In the genomic region with DNA sequence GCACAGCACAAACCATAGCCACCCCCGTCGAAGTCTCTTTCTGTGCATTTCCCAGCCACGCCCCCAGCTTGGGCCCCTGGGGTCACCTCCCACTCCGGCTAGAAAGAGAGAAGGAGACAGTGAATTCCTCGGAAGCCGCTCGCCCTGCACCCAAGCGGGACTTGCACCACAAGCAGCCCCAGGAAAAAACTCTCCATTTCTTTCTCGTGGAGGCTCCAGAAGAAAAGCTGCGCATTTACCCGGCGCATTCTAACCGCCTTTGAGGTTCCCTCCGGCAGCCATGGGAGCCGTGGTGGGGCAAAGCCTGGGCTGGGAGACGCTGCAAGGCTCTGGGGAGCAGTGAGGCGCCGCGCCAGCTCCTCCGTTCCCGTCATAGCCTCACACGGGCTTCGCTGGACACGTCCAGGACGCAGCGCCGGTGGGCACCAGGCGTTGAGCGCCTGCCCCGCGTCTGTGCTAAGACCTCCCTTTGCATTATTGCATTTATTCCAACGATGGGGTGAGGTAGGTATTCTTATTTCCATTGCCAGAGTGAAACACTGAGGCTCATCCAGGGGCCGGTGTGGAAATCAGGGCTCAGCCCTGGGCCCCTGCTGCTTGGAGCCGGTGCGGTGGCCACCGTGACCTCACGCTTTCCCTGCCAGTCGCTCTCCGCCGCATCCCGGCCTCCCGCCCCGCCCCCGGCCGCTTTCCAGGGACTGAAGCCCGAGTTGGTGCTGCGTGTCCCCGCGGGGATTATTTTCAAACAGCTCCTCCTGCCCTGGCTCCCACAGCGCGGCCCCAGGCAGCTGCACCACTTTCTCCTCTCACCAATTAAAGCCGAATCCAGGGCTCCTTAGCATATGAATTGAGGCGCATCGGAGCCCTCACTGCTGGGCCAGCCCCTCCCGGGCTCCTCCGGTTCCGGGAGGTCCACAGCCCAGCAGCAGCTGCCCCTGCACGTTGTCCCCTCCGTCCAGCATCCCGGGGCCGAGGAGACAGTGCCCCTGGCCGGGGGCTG, we compare ENCODE assay signal across 1 cellular context.
A peak's percentile ranks its signal among the peaks of the same experiment; 100 is the strongest.
TF ChIP-seq lines count a peak whose summit lies in the region.

No MANE protein-coding gene starts in this region.

TF ChIP-seq in HepG2, 621 proteins besides CTCF, POLR2A, EP300 and RAD21 (continued from another document and continues in another):
- TF ChIP-seq, protein P1, sequence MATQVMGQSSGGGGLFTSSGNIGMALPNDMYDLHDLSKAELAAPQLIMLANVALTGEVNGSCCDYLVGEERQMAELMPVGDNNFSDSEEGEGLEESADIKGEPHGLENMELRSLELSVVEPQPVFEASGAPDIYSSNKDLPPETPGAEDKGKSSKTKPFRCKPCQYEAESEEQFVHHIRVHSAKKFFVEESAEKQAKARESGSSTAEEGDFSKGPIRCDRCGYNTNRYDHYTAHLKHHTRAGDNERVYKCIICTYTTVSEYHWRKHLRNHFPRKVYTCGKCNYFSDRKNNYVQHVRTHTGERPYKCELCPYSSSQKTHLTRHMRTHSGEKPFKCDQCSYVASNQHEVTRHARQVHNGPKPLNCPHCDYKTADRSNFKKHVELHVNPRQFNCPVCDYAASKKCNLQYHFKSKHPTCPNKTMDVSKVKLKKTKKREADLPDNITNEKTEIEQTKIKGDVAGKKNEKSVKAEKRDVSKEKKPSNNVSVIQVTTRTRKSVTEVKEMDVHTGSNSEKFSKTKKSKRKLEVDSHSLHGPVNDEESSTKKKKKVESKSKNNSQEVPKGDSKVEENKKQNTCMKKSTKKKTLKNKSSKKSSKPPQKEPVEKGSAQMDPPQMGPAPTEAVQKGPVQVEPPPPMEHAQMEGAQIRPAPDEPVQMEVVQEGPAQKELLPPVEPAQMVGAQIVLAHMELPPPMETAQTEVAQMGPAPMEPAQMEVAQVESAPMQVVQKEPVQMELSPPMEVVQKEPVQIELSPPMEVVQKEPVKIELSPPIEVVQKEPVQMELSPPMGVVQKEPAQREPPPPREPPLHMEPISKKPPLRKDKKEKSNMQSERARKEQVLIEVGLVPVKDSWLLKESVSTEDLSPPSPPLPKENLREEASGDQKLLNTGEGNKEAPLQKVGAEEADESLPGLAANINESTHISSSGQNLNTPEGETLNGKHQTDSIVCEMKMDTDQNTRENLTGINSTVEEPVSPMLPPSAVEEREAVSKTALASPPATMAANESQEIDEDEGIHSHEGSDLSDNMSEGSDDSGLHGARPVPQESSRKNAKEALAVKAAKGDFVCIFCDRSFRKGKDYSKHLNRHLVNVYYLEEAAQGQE (IDR thresholded peaks at IDR 0.05; ENCODE audit: borderline replicate concordance in 1 of 2, low read depth in 1 of 2, low read length in 2 of 2): no peak
- TF ChIP-seq KLF15 (CRISPR knock-in tag; IDR thresholded peaks at IDR 0.05; ENCODE audit: borderline replicate concordance) (no peak), RBFOX2 (IDR thresholded peaks at IDR 0.05; ENCODE audit: low read depth, low read length) (peak; percentile 68), ZNF335 (CRISPR knock-in tag; IDR thresholded peaks at IDR 0.05) (0 out of 2 replicates have a peak, but pooled peaks have one; percentile 20), MYNN (CRISPR knock-in tag; IDR thresholded peaks at IDR 0.05; ENCODE audit: low read depth) (0 out of 2 replicates have a peak, but pooled peaks have one; percentile 64), MEIS2 (CRISPR knock-in tag; IDR thresholded peaks at IDR 0.05) (0 out of 2 replicates have a peak, but pooled peaks have one; percentile 6), ZBTB20 (CRISPR knock-in tag; IDR thresholded peaks at IDR 0.05; ENCODE audit: borderline replicate concordance, low read depth) (0 out of 2 replicates have a peak, but pooled peaks have one; percentile 27), ZFX (CRISPR knock-in tag; IDR thresholded peaks at IDR 0.05; ENCODE audit: low read depth) (0 out of 2 replicates have a peak, but pooled peaks have one; percentile 21), ZNF543 (CRISPR knock-in tag; IDR thresholded peaks at IDR 0.05) (no peak), SATB2 (CRISPR knock-in tag; IDR thresholded peaks at IDR 0.05) (no peak), CCDC6 (CRISPR knock-in tag; IDR thresholded peaks at IDR 0.05) (no peak), RXRB (CRISPR knock-in tag; IDR thresholded peaks at IDR 0.05; ENCODE audit: borderline replicate concordance) (0 out of 2 replicates have a peak, but pooled peaks have one; percentile 19), ZNF879 (CRISPR knock-in tag; IDR thresholded peaks at IDR 0.05) (no peak), ZNF703 (CRISPR knock-in tag; IDR thresholded peaks at IDR 0.05; ENCODE audit: borderline replicate concordance) (no peak), SP5 (CRISPR knock-in tag; IDR thresholded peaks at IDR 0.05; ENCODE audit: borderline replicate concordance, low read depth) (peak; percentile 59; the same call in 1 of the 2 replicates), EED (CRISPR knock-in tag; IDR thresholded peaks at IDR 0.05) (no peak), IRF2 (CRISPR knock-in tag; IDR thresholded peaks at IDR 0.05) (no peak), ZNF431 (CRISPR knock-in tag; IDR thresholded peaks at IDR 0.05; ENCODE audit: borderline replicate concordance, low read depth) (no peak), FOXP1 (IDR thresholded peaks at IDR 0.05) (no peak), FOXP1 (CRISPR knock-in tag; IDR thresholded peaks at IDR 0.05) (no peak), ZNF577 (CRISPR knock-in tag; IDR thresholded peaks at IDR 0.05; ENCODE audit: borderline replicate concordance, low read depth) (no peak), SPEN (CRISPR knock-in tag; IDR thresholded peaks at IDR 0.05; ENCODE audit: low read depth) (peak; percentile 23; the same call in 1 of the 2 replicates), NR2F6 (IDR thresholded peaks at IDR 0.05) (peak; percentile 46), NR2F6 (CRISPR knock-in tag; IDR thresholded peaks at IDR 0.05) (peak; percentile 20; the same call in 1 of the 2 replicates)
- TF ChIP-seq, protein P2, sequence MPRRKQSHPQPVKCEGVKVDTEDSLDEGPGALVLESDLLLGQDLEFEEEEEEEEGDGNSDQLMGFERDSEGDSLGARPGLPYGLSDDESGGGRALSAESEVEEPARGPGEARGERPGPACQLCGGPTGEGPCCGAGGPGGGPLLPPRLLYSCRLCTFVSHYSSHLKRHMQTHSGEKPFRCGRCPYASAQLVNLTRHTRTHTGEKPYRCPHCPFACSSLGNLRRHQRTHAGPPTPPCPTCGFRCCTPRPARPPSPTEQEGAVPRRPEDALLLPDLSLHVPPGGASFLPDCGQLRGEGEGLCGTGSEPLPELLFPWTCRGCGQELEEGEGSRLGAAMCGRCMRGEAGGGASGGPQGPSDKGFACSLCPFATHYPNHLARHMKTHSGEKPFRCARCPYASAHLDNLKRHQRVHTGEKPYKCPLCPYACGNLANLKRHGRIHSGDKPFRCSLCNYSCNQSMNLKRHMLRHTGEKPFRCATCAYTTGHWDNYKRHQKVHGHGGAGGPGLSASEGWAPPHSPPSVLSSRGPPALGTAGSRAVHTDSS (CRISPR knock-in tag; conservative IDR thresholded peaks at IDR 0.05): no peak
- TF ChIP-seq, protein P3, sequence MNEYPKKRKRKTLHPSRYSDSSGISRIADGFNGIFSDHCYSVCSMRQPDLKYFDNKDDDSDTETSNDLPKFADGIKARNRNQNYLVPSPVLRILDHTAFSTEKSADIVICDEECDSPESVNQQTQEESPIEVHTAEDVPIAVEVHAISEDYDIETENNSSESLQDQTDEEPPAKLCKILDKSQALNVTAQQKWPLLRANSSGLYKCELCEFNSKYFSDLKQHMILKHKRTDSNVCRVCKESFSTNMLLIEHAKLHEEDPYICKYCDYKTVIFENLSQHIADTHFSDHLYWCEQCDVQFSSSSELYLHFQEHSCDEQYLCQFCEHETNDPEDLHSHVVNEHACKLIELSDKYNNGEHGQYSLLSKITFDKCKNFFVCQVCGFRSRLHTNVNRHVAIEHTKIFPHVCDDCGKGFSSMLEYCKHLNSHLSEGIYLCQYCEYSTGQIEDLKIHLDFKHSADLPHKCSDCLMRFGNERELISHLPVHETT (CRISPR knock-in tag; conservative IDR thresholded peaks at IDR 0.05): 0 out of 2 replicates have a peak, but pooled peaks have one; percentile 47
- TF ChIP-seq, protein P4, sequence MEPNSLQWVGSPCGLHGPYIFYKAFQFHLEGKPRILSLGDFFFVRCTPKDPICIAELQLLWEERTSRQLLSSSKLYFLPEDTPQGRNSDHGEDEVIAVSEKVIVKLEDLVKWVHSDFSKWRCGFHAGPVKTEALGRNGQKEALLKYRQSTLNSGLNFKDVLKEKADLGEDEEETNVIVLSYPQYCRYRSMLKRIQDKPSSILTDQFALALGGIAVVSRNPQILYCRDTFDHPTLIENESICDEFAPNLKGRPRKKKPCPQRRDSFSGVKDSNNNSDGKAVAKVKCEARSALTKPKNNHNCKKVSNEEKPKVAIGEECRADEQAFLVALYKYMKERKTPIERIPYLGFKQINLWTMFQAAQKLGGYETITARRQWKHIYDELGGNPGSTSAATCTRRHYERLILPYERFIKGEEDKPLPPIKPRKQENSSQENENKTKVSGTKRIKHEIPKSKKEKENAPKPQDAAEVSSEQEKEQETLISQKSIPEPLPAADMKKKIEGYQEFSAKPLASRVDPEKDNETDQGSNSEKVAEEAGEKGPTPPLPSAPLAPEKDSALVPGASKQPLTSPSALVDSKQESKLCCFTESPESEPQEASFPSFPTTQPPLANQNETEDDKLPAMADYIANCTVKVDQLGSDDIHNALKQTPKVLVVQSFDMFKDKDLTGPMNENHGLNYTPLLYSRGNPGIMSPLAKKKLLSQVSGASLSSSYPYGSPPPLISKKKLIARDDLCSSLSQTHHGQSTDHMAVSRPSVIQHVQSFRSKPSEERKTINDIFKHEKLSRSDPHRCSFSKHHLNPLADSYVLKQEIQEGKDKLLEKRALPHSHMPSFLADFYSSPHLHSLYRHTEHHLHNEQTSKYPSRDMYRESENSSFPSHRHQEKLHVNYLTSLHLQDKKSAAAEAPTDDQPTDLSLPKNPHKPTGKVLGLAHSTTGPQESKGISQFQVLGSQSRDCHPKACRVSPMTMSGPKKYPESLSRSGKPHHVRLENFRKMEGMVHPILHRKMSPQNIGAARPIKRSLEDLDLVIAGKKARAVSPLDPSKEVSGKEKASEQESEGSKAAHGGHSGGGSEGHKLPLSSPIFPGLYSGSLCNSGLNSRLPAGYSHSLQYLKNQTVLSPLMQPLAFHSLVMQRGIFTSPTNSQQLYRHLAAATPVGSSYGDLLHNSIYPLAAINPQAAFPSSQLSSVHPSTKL (CRISPR knock-in tag; IDR thresholded peaks at IDR 0.05): no peak; the same call in none of the 2 replicates
- TF ChIP-seq, protein P5, sequence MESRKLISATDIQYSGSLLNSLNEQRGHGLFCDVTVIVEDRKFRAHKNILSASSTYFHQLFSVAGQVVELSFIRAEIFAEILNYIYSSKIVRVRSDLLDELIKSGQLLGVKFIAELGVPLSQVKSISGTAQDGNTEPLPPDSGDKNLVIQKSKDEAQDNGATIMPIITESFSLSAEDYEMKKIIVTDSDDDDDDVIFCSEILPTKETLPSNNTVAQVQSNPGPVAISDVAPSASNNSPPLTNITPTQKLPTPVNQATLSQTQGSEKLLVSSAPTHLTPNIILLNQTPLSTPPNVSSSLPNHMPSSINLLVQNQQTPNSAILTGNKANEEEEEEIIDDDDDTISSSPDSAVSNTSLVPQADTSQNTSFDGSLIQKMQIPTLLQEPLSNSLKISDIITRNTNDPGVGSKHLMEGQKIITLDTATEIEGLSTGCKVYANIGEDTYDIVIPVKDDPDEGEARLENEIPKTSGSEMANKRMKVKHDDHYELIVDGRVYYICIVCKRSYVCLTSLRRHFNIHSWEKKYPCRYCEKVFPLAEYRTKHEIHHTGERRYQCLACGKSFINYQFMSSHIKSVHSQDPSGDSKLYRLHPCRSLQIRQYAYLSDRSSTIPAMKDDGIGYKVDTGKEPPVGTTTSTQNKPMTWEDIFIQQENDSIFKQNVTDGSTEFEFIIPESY (CRISPR knock-in tag; IDR thresholded peaks at IDR 0.05): no peak
- TF ChIP-seq, protein P6, sequence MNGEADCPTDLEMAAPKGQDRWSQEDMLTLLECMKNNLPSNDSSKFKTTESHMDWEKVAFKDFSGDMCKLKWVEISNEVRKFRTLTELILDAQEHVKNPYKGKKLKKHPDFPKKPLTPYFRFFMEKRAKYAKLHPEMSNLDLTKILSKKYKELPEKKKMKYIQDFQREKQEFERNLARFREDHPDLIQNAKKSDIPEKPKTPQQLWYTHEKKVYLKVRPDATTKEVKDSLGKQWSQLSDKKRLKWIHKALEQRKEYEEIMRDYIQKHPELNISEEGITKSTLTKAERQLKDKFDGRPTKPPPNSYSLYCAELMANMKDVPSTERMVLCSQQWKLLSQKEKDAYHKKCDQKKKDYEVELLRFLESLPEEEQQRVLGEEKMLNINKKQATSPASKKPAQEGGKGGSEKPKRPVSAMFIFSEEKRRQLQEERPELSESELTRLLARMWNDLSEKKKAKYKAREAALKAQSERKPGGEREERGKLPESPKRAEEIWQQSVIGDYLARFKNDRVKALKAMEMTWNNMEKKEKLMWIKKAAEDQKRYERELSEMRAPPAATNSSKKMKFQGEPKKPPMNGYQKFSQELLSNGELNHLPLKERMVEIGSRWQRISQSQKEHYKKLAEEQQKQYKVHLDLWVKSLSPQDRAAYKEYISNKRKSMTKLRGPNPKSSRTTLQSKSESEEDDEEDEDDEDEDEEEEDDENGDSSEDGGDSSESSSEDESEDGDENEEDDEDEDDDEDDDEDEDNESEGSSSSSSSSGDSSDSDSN (CRISPR knock-in tag; IDR thresholded peaks at IDR 0.05): peak; percentile 38; the same call in 1 of the 2 replicates
- TF ChIP-seq, protein P7, sequence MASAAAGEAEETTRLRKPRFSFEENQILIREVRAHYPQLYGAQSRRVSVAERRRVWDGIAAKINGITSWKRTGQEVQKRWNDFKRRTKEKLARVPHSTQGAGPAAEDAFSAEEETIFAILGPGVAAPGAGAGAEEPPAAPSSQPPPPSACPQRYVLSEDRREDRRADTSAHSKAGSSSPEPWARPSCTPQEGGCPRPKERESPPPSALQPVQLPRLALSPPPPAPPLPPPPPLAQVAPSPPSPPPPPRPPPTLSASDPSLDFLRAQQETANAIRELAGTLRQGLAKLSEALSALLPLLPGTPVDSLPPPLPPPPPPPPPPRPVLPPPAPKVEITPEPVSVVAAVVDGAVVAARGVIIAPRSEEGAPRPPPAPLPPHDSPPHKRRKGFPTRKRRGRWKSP (CRISPR knock-in tag; IDR thresholded peaks at IDR 0.05): no peak
- TF ChIP-seq, protein P8, sequence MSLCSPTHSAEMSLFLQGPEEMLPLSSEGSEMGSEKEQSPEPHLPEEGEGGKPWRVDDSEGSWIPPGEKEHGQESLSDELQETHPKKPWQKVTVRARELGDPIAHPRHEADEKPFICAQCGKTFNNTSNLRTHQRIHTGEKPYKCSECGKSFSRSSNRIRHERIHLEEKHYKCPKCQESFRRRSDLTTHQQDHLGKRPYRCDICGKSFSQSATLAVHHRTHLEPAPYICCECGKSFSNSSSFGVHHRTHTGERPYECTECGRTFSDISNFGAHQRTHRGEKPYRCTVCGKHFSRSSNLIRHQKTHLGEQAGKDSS (CRISPR knock-in tag; IDR thresholded peaks at IDR 0.05; ENCODE audit: borderline replicate concordance, low read depth): peak; percentile 41; the same call in 1 of the 2 replicates
- TF ChIP-seq, protein P9, sequence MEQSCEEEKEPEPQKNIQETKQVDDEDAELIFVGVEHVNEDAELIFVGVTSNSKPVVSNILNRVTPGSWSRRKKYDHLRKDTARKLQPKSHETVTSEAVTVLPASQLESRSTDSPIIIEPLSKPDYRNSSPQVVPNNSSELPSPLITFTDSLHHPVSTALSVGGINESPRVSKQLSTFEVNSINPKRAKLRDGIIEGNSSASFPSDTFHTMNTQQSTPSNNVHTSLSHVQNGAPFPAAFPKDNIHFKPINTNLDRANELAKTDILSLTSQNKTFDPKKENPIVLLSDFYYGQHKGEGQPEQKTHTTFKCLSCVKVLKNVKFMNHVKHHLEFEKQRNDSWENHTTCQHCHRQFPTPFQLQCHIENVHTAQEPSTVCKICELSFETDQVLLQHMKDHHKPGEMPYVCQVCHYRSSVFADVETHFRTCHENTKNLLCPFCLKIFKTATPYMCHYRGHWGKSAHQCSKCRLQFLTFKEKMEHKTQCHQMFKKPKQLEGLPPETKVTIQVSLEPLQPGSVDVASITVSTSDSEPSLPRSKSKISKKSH (CRISPR knock-in tag; IDR thresholded peaks at IDR 0.05; ENCODE audit: borderline replicate concordance): 0 out of 2 replicates have a peak, but pooled peaks have one; percentile 43
